Comparison of ENCODE assay signal across 10 cellular contexts in the genomic region with DNA sequence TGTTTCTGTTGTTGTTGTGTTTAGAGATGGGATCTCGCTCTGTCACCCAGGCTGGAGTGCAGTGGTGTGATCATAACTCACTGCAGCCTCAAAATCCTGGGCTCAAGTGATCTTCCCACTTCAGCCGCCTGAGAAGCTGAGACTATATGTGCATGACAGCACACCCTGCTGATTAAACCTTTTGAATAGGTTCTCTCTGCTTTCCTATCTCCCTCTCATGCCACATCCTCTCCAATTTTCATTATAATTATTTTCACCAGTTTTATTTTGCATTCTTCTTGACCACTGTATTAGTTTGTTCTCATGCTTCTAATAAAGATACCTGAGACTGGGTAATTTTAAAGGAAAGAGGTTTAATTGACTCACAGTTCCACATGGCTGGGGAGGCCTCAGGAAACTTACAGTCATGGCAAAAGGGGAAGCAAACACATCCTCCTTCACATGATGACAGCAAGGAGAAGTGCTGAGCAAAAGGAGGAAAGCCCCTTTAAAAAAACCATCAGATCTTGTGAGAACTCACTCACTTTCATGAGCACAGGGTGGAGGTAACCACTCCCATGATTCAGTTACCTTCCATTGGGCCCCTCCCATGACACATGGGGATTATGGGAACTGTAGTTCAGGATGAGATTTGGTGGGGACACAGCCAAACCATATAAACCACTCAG. TPM values are rescaled to one million over a fixed set of nuclear protein-coding genes. Genes with fewer than 3 reads are reported as not detected.
A peak's percentile ranks its signal among the peaks of the same experiment; 100 is the strongest.
DNase-seq lines count a peak whose midpoint lies in the region; ATAC-seq and TF ChIP-seq lines count a peak whose summit lies in the region.
"Had no signal": no experiment of that assay in that cellular context is flagged by ENCODE, and none has a peak within 500 bp of the region (broad histone marks: within the 10 kb centered on the region; RNA-seq: fewer than 3 reads in every experiment).

No MANE protein-coding gene starts in this region.

- H3K4me3 Mint-ChIP-seq in activated B cell treated with CpG ODN at 0.5 μM for 24 hours, result no peak overlapping the region

- H3K27ac Mint-ChIP-seq in activated B cell treated with CpG ODN at 0.5 μM for 24 hours, result peak overlapping the region; percentile 66

- intact Hi-C loops in activated B cell treated with CpG ODN at 0.5 μM for 24 hours (cut with micrococcal nuclease), result no loop called here

- H3K4me1 Mint-ChIP-seq in activated B cell treated with CpG ODN at 0.5 μM for 24 hours, result peaks cover 9% of the 10 kb centered on the region

- CTCF ChIA-PET in activated B cell treated with CpG ODN at 0.5 μM for 24 hours (lab: Charles Lee), result no interaction called here

- H3K27me3 Mint-ChIP-seq in activated B cell treated with CpG ODN at 0.5 μM for 24 hours, result no peaks in the 10 kb centered on the region

- ATAC-seq in HG02870 (IDR thresholded peaks at IDR 0.05; ENCODE audit: unreplicated experiment) (peak; percentile 82), activated B cell treated with CpG ODN at 0.5 μM for 24 hours (ENCODE audit: low read depth) (peak; percentile 79), HG03571 (IDR thresholded peaks at IDR 0.05; ENCODE audit: unreplicated experiment) (no peak)
- ATAC-seq: pancreas had no signal

- H3K9me3 Mint-ChIP-seq in activated B cell treated with CpG ODN at 0.5 μM for 24 hours, result peaks cover 15% of the 10 kb centered on the region

- H3K36me3 Mint-ChIP-seq in activated B cell treated with CpG ODN at 0.5 μM for 24 hours (ENCODE audit: low read depth), result peaks cover 88% of the 10 kb centered on the region

- POLR2A ChIA-PET in activated B cell treated with CpG ODN at 0.5 μM for 24 hours (lab: Charles Lee), result no interaction called here

- DNase-seq in activated CD4-positive, alpha-beta T cell treated with anti-CD3 and anti-CD28 coated beads, Interleukin-2, amount 50 U/mL, for 48 hours, result peak; percentile 29 to 56
- no peak for DNase-seq in activated CD4-positive, alpha-beta T cell treated with anti-CD3 and anti-CD28 coated beads for 1 hour
- DNase-seq in activated B cell treated with CpG ODN at 0.5 μM for 24 hours (no peak), A172 (ENCODE audit: low spot score) (no peak), GM03348 (ENCODE audit: low spot score) (no peak)
- peak; percentile 25 for DNase-seq in stimulated activated CD4-positive, alpha-beta T cell treated with anti-CD3 and anti-CD28 coated beads, Interleukin-4, amount 100 ng/mL, for 1 hour
- DNase-seq: pancreas, testis had no signal

- TF ChIP-seq CTCF in activated B cell treated with CpG ODN at 0.5 μM for 24 hours (IDR thresholded peaks at IDR 0.05), result no peak

RNA-seq across cellular contexts. Expression of gene AGK, which starts 12.9 kb away (rescaled TPM):
- total RNA-seq in activated B cell treated with CpG ODN at 0.5 μM for 24 hours, result 35.1 and 39.3 TPM in 2 replicates
- 29.2 and 30.4 TPM in 2 replicates for total RNA-seq in A172 (2014; rRNA removed; shearing (Covaris generic))

Comparison
In these comparisons a context has a peak if more than half of its experiments do, and no peak if none do; other contexts are left out.
1. DNase-seq: peak in activated CD4-positive, alpha-beta T cell treated with anti-CD3 and anti-CD28 coated beads, Interleukin-2, amount 50 U/mL, for 48 hours (2 of 2) and stimulated activated CD4-positive, alpha-beta T cell treated with anti-CD3 and anti-CD28 coated beads, Interleukin-4, amount 100 ng/mL, for 1 hour (single experiment); none in activated CD4-positive, alpha-beta T cell treated with anti-CD3 and anti-CD28 coated beads for 1 hour (single experiment), activated B cell treated with CpG ODN at 0.5 μM for 24 hours (single experiment), A172 (single experiment) and GM03348 (single experiment).